17 cellular contexts compared by ENCODE assay signal in the genomic region with DNA sequence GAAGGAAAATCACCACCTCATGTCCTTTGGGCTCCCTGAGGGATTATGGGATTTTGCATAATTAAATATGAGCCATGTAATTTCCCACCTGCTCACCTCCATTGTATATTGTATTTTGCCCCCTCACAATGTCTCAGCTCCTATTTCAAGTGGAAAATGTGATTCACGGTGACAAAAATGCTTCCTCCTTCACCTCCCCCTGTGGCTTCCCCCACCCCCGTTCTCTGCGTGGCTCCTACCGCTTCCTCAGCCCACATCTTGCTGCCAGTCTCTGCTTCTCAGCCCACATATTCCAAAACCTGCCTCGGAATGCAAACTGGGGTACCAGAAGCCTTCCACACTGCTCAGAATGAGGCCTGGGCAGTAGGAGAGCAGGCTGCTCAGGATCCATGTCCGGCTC.
DNase-seq lines count a peak whose midpoint lies in the region; ATAC-seq and TF ChIP-seq lines count a peak whose summit lies in the region.
"Had no signal": no experiment of that assay in that cellular context is flagged by ENCODE, and none has a peak within 500 bp of the region (broad histone marks: within the 10 kb centered on the region; RNA-seq: fewer than 3 reads in every experiment).

No MANE protein-coding gene starts in this region.

- H3K27me3 Mint-ChIP-seq in activated naive CD4-positive, alpha-beta T cell treated with anti-CD3 and anti-CD28 coated beads for 36 hours (ENCODE audit: low read depth) = no peaks in the 10 kb centered on the region
- H3K27me3 Mint-ChIP-seq in activated naive CD4-positive, alpha-beta T cell treated with anti-CD3 and anti-CD28 coated beads, Interleukin-2, amount 10 ng/mL, durations not matched to agents 7 days and 5 days = no peaks in the 10 kb centered on the region

- no peaks in the 10 kb centered on the region for H3K27me3 ChIP-seq in osteoblast (ENCODE audit: insufficient read depth, low read length)
- peaks cover 0 to 17% (median 1%) of the 10 kb centered on the region in 45 donors for H3K27me3 ChIP-seq in dorsolateral prefrontal cortex
- no peaks in the 10 kb centered on the region for H3K27me3 ChIP-seq in effector memory CD4-positive, alpha-beta T cell (replicated peaks; ENCODE audit: control insufficient read depth, insufficient read depth, low read length, poor library complexity, severe bottlenecking)

- no peaks in the 10 kb centered on the region for H4K20me1 ChIP-seq in osteoblast (ENCODE audit: insufficient read depth, low read length)

- ATAC-seq in HG02973 (IDR thresholded peaks at IDR 0.05; ENCODE audit: unreplicated experiment) = no peak
- ATAC-seq: GM12878; left lobe of liver; naive thymus-derived CD8-positive, alpha-beta T cell; sciatic nerve; T-cell had no signal

- H3K4me3 Mint-ChIP-seq in activated naive CD4-positive, alpha-beta T cell treated with anti-CD3 and anti-CD28 coated beads for 36 hours = no peak overlapping the region
- H3K4me3 Mint-ChIP-seq in activated naive CD4-positive, alpha-beta T cell treated with anti-CD3 and anti-CD28 coated beads, Interleukin-2, amount 10 ng/mL, durations not matched to agents 7 days and 5 days = no peak overlapping the region
- H3K4me3 Mint-ChIP-seq: naive thymus-derived CD8-positive, alpha-beta T cell; T-cell had no signal

- intact Hi-C loops in activated naive CD4-positive, alpha-beta T cell treated with anti-CD3 and anti-CD28 coated beads for 36 hours (cut with micrococcal nuclease) = loop anchor here (2.0 kb wide), 1 partner anchor 73 kb away; no protein-coding TSS in a partner anchor
- intact Hi-C loops in dorsolateral prefrontal cortex (cut with DNase I) = no loop called here

- H3K36me3 ChIP-seq in osteoblast (ENCODE audit: insufficient read depth, low read length) = no peaks in the 10 kb centered on the region
- H3K36me3 ChIP-seq in effector memory CD4-positive, alpha-beta T cell (ENCODE audit: control insufficient read depth, insufficient read depth, low read length) = no peaks in the 10 kb centered on the region

- H3K27ac ChIP-seq in osteoblast (ENCODE audit: low read depth, low read length) (no peak overlapping the region), dorsolateral prefrontal cortex (no peak overlapping the region)
- no peak overlapping the region for H3K27ac ChIP-seq in effector memory CD4-positive, alpha-beta T cell (ENCODE audit: insufficient read depth, low read length, poor library complexity, severe bottlenecking)
- H3K27ac ChIP-seq: HL-60 had no signal

- no peaks in the 10 kb centered on the region for H3K4me1 ChIP-seq in osteoblast (ENCODE audit: insufficient read depth, low read length)
- H3K4me1 ChIP-seq in effector memory CD4-positive, alpha-beta T cell (ENCODE audit: control insufficient read depth, insufficient read depth, low read length, poor library complexity, severe bottlenecking) = no peaks in the 10 kb centered on the region

- H3K79me2 ChIP-seq in osteoblast (ENCODE audit: insufficient read depth, low read length) = no peaks in the 10 kb centered on the region

- CTCF ChIA-PET in activated naive CD4-positive, alpha-beta T cell treated with anti-CD3 and anti-CD28 coated beads for 36 hours (lab: Charles Lee) = no interaction called here
- CTCF ChIA-PET in activated naive CD4-positive, alpha-beta T cell treated with anti-CD3 and anti-CD28 coated beads, Interleukin-2, amount 10 ng/mL, durations not matched to agents 7 days and 5 days (lab: Charles Lee) = no interaction called here

- peaks cover 10% of the 10 kb centered on the region for H3K9me3 Mint-ChIP-seq in activated naive CD4-positive, alpha-beta T cell treated with anti-CD3 and anti-CD28 coated beads for 36 hours
- no peaks in the 10 kb centered on the region for H3K9me3 Mint-ChIP-seq in activated naive CD4-positive, alpha-beta T cell treated with anti-CD3 and anti-CD28 coated beads, Interleukin-2, amount 10 ng/mL, durations not matched to agents 7 days and 5 days

- H3K4me1 Mint-ChIP-seq in activated naive CD4-positive, alpha-beta T cell treated with anti-CD3 and anti-CD28 coated beads for 36 hours (ENCODE audit: low read depth) = peaks cover 27% of the 10 kb centered on the region
- no peaks in the 10 kb centered on the region for H3K4me1 Mint-ChIP-seq in activated naive CD4-positive, alpha-beta T cell treated with anti-CD3 and anti-CD28 coated beads, Interleukin-2, amount 10 ng/mL, durations not matched to agents 7 days and 5 days

- no peaks in the 10 kb centered on the region for H3K36me3 Mint-ChIP-seq in activated naive CD4-positive, alpha-beta T cell treated with anti-CD3 and anti-CD28 coated beads for 36 hours (ENCODE audit: low read depth)
- H3K36me3 Mint-ChIP-seq in activated naive CD4-positive, alpha-beta T cell treated with anti-CD3 and anti-CD28 coated beads, Interleukin-2, amount 10 ng/mL, durations not matched to agents 7 days and 5 days = no peaks in the 10 kb centered on the region
- H3K36me3 Mint-ChIP-seq: naive thymus-derived CD8-positive, alpha-beta T cell; T-cell had no signal

- no peak overlapping the region for H3K4me3 ChIP-seq in osteoblast (ENCODE audit: insufficient read depth, low read length)
- no peak overlapping the region for H3K4me3 ChIP-seq in dorsolateral prefrontal cortex
- no peak overlapping the region for H3K4me3 ChIP-seq in effector memory CD4-positive, alpha-beta T cell (ENCODE audit: insufficient read depth, low read depth, low read length, poor library complexity, severe bottlenecking)
- H3K4me3 ChIP-seq: GM12878 had no signal

- no peaks in the 10 kb centered on the region for H3K9me3 ChIP-seq in osteoblast (ENCODE audit: low read depth, low read length)
- H3K9me3 ChIP-seq in effector memory CD4-positive, alpha-beta T cell (ENCODE audit: control insufficient read depth, low read length) = no peaks in the 10 kb centered on the region

- peak overlapping the region; percentile 76 for H3K27ac Mint-ChIP-seq in activated naive CD4-positive, alpha-beta T cell treated with anti-CD3 and anti-CD28 coated beads for 36 hours
- no peak overlapping the region for H3K27ac Mint-ChIP-seq in activated naive CD4-positive, alpha-beta T cell treated with anti-CD3 and anti-CD28 coated beads, Interleukin-2, amount 10 ng/mL, durations not matched to agents 7 days and 5 days
- H3K27ac Mint-ChIP-seq: naive thymus-derived CD8-positive, alpha-beta T cell; T-cell had no signal

- TF ChIP-seq CTCF in osteoblast (IDR thresholded peaks at IDR 0.05; ENCODE audit: extremely low read depth, low read depth, low read length) (no peak), dorsolateral prefrontal cortex (IDR thresholded peaks at IDR 0.05 in 54 of 56, conservative IDR thresholded peaks at IDR 0.05 in 2 of 56; ENCODE audit: low read depth in 1 of 56, partially characterized antibody in 56 of 56) (no peak)

- no peak overlapping the region for H2AFZ ChIP-seq in osteoblast (ENCODE audit: low read length)

- peak; percentile 71 for DNase-seq in activated naive CD4-positive, alpha-beta T cell treated with anti-CD3 and anti-CD28 coated beads for 36 hours
- DNase-seq in activated naive CD4-positive, alpha-beta T cell treated with anti-CD3 and anti-CD28 coated beads, Interleukin-2, amount 10 ng/mL, durations not matched to agents 7 days and 5 days = no peak
- peak; percentile 14 for DNase-seq in activated T-helper 9 cell treated with anti-CD3 and anti-CD28 coated beads, Interleukin-2, amount 50 U/mL, for 16 hours (ENCODE audit: low read depth)
- DNase-seq in stimulated activated CD4-positive, alpha-beta T cell treated with anti-CD3 and anti-CD28 coated beads, Interleukin-1b, Interleukin-23, amount 100 ng/mL, for 4 hours (ENCODE audit: low read depth in 2 of 2) = peak; percentile 40 to 47
- DNase-seq in osteoblast (ENCODE audit: insufficient read length, low spot score, missing footprints) = no peak
- no peak for DNase-seq in dorsolateral prefrontal cortex
- DNase-seq in effector memory CD4-positive, alpha-beta T cell = no peak
- DNase-seq: AML-193; DND-41; naive thymus-derived CD8-positive, alpha-beta T cell; stimulated activated naive CD4-positive, alpha-beta T cell; T-cell had no signal

- H3K4me2 ChIP-seq in osteoblast (ENCODE audit: insufficient read depth, low read length) = no peak overlapping the region

Comparison
In these comparisons a context has a peak if more than half of its experiments do, and no peak if none do; other contexts are left out.
1. DNase-seq: peak in activated naive CD4-positive, alpha-beta T cell treated with anti-CD3 and anti-CD28 coated beads for 36 hours (single experiment), activated T-helper 9 cell treated with anti-CD3 and anti-CD28 coated beads, Interleukin-2, amount 50 U/mL, for 16 hours (single experiment) and stimulated activated CD4-positive, alpha-beta T cell treated with anti-CD3 and anti-CD28 coated beads, Interleukin-1b, Interleukin-23, amount 100 ng/mL, for 4 hours (2 of 2); none in activated naive CD4-positive, alpha-beta T cell treated with anti-CD3 and anti-CD28 coated beads, Interleukin-2, amount 10 ng/mL, durations not matched to agents 7 days and 5 days (single experiment), osteoblast (single experiment), dorsolateral prefrontal cortex (0 of 10) and effector memory CD4-positive, alpha-beta T cell (0 of 3).